ENCODE assay signal across 8 cellular contexts in the genomic region with DNA sequence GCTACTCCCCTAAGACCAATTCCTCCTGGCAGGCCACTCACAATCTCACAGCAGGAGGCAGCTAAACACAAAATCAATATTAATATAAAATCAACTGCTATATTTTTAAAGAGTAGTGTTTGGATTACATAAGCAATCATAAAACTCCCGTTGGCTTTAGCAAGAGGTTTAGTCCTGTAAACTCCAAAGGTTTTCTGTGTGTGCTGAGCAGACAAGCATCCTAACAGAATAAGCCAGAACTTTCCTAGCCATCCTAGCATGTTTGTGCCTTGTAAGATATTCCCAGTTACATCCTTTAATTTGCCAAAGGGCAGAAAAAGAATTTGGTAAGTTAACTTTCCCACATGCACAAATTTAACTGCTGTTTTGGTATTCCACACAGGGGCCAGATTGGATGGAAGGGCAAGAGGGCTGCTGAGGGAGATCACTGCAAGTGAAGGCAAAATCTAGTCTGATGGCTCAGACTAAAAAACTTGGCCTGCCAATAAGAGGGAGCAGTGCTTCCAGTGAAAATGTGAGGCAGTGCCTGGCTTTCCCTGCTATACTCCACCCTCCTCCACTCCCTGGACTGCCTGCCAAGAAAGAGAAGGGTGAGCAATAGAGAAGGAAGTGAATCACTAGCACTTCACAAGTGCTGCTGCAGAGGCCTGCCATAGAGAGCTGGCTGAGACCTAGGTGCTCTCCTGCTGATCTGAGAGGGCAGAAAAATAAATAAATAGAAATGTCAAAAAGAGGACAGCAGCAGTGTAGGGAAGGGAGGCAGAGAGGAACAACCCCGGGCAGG. TPM values are rescaled to one million over a fixed set of nuclear protein-coding genes. Genes with fewer than 3 reads are reported as not detected.
DNase-seq lines count a peak whose midpoint lies in the region; ATAC-seq and TF ChIP-seq lines count a peak whose summit lies in the region.
"Not testable (repeated sequence)": the region's sequence is repeated elsewhere in the genome, so short reads cannot be mapped to it uniquely, and the experiment has no call there.

No MANE protein-coding gene starts in this region.

- H3K36me3 Mint-ChIP-seq in central memory CD8-positive, alpha-beta T cell (ENCODE audit: insufficient read depth); naive thymus-derived CD4-positive, alpha-beta T cell: not testable (repeated sequence)

- WGBS in heart left ventricle, 4 donors = 14 to 46% (median 30%) methylated on average over 1 to 2 of the region's 2 CpGs

- H3K4me1 Mint-ChIP-seq in central memory CD8-positive, alpha-beta T cell = peaks cover 42% of the 10 kb centered on the region
- H3K4me1 Mint-ChIP-seq in naive thymus-derived CD4-positive, alpha-beta T cell = peaks cover 24 to 70% (median 54%) of the 10 kb centered on the region in 7 donors

- not testable (repeated sequence) for TF ChIP-seq POLR2A in heart left ventricle (IDR thresholded peaks at IDR 0.05)

- peak overlapping the region; percentile 14 for H3K4me3 Mint-ChIP-seq in central memory CD8-positive, alpha-beta T cell
- peak overlapping the region; percentile 37 to 81 (median 70) for H3K4me3 Mint-ChIP-seq in naive thymus-derived CD4-positive, alpha-beta T cell

- H3K9me3 Mint-ChIP-seq in central memory CD8-positive, alpha-beta T cell; naive thymus-derived CD4-positive, alpha-beta T cell: not testable (repeated sequence)

- DNase-seq in AG10803 (ENCODE audit: low read depth) (peak; percentile 85), HK-2 (ENCODE audit: unreplicated experiment) (peak; percentile 47), NOMO-1 treated with dmso at 0.1 percent for 144 hours (lab: John Stamatoyannopoulos, UW; ENCODE audit: unreplicated experiment) (peak; percentile 27), heart left ventricle (peak; percentile 72 to 88 (median 83))
- DNase-seq in activated CD8-positive, alpha-beta memory T cell treated with anti-CD3 and anti-CD28 coated beads, Interleukin-2, amount 50 U/mL, for 4 hours = peak; percentile 22
- DNase-seq in central memory CD8-positive, alpha-beta T cell (ENCODE audit: low spot score in 2 of 2) = not testable (repeated sequence)
- peak in 1 of 9 donors; percentile 23 for DNase-seq in naive thymus-derived CD4-positive, alpha-beta T cell
- DNase-seq in stimulated activated CD4-positive, alpha-beta T cell treated with anti-CD3 and anti-CD28 coated beads, Interleukin-4, amount 100 ng/mL, for 24 hours = peak; percentile 24

- not testable (repeated sequence) for ATAC-seq in central memory CD8-positive, alpha-beta T cell (replicated peaks; ENCODE audit: extremely low read depth, poor library complexity, severe bottlenecking)
- peak; percentile 99 to 100 (median 100) for ATAC-seq in heart left ventricle
- peak; percentile 86 for ATAC-seq in naive thymus-derived CD4-positive, alpha-beta T cell

- peak overlapping the region; percentile 37 to 84 (median 72) for H3K27ac ChIP-seq in heart left ventricle
- H3K27ac ChIP-seq in naive thymus-derived CD4-positive, alpha-beta T cell (ENCODE audit: low read depth, low read length) = peak overlapping the region; percentile 54

- CTCF ChIA-PET in naive thymus-derived CD4-positive, alpha-beta T cell (lab: Charles Lee) = not testable (repeated sequence)

- not testable (repeated sequence) for H3K9me3 ChIP-seq in heart left ventricle; naive thymus-derived CD4-positive, alpha-beta T cell (ENCODE audit: control insufficient read depth in 2 of 3, low read length in 3 of 3)

- not testable (repeated sequence) for H3K27me3 ChIP-seq in heart left ventricle; naive thymus-derived CD4-positive, alpha-beta T cell (ENCODE audit: control insufficient read depth in 2 of 2, insufficient read depth in 2 of 2, low read length in 2 of 2)

- H3K4me1 ChIP-seq in heart left ventricle = peaks cover 0 to 49% (median 24%) of the 10 kb centered on the region in 12 donors
- H3K4me1 ChIP-seq in naive thymus-derived CD4-positive, alpha-beta T cell (ENCODE audit: control insufficient read depth in 2 of 2, insufficient read depth in 2 of 2, low read length in 2 of 2) = peaks cover 0 to 15% of the 10 kb centered on the region in 2 donors

- not testable (repeated sequence) for H3K27me3 Mint-ChIP-seq in central memory CD8-positive, alpha-beta T cell; naive thymus-derived CD4-positive, alpha-beta T cell

- H3K27ac Mint-ChIP-seq in central memory CD8-positive, alpha-beta T cell (ENCODE audit: low read depth) = peak overlapping the region; percentile 80
- peak overlapping the region; percentile 25 to 93 (median 90) for H3K27ac Mint-ChIP-seq in naive thymus-derived CD4-positive, alpha-beta T cell

- POLR2A ChIA-PET in naive thymus-derived CD4-positive, alpha-beta T cell (lab: Charles Lee) = not testable (repeated sequence)

- not testable (repeated sequence) for H3K36me3 ChIP-seq in heart left ventricle; naive thymus-derived CD4-positive, alpha-beta T cell (ENCODE audit: control insufficient read depth in 2 of 3, insufficient read depth in 3 of 3, low read length in 3 of 3)

- not testable (repeated sequence) for H3K4me3 ChIP-seq in AG10803 (ENCODE audit: low read length); heart left ventricle; naive thymus-derived CD4-positive, alpha-beta T cell (ENCODE audit: low read length)

- TF ChIP-seq CTCF in AG10803 (conservative IDR thresholded peaks at IDR 0.05; ENCODE audit: low read length); heart left ventricle (IDR thresholded peaks at IDR 0.05): not testable (repeated sequence)

- intact Hi-C loops in heart left ventricle (cut with DNase I); naive thymus-derived CD4-positive, alpha-beta T cell (cut with micrococcal nuclease): not testable (repeated sequence)

RNA-seq across cellular contexts. Expression of a gene that starts 39.9 kb away (rescaled TPM):
- under 1 TPM in 4 of 9 donors, not detected in 5; 0.20 to 0.32 (median 0.25) TPM for total RNA-seq in heart left ventricle
- polyA plus RNA-seq in heart left ventricle = under 1 TPM; 0.08 TPM
- under 1 TPM; 0.10 to 0.88 (median 0.49) TPM for total RNA-seq in naive thymus-derived CD4-positive, alpha-beta T cell
- polyA plus RNA-seq in naive thymus-derived CD4-positive, alpha-beta T cell = under 1 TPM; 0.25 to 0.26 TPM

RNA-seq across cellular contexts. Expression of a gene that starts 44.0 kb away (rescaled TPM):
- 10 to 100 TPM in 2 of 9 donors, 1 to 10 TPM in 7; 2.0 to 14.9 (median 5.0) TPM for total RNA-seq in heart left ventricle
- polyA plus RNA-seq in heart left ventricle = 10 to 100 TPM; 11.4 to 12.2 TPM
- 10 to 100 TPM in 4 of 5 experiments, 1 to 10 TPM in 1; 6.6 to 26.0 (median 23.0) TPM for total RNA-seq in naive thymus-derived CD4-positive, alpha-beta T cell
- polyA plus RNA-seq in naive thymus-derived CD4-positive, alpha-beta T cell = 10 to 100 TPM in 1 of 2 donors, 1 to 10 TPM in 1; 2.2 to 19.9 TPM
